ENCODE assay signal across 2 cellular contexts in the genomic region with DNA sequence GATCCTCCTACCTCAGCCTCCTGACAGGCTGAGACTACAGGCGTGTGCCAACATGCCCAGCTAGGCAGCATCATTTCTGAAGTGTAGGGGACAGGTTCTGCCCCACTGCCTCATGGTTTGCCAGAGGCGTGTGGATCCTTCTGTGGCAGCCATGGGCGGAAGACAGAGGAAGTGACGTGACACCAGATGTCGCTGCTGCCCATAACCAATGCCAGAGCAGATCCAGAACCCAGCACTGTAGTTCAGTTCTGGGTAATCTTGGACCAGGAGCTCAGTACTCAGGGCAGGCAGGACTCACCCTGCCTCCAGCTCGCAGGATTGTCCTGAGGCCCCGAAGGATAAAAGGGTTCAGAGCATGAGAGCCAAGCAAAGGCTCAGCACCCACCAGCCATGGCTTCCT.
TF ChIP-seq lines count a peak whose summit lies in the region.

No MANE protein-coding gene starts in this region.

TF ChIP-seq in H1, 55 proteins besides CTCF, POLR2A, EP300 and RAD21:
- TF ChIP-seq CTBP2 (IDR thresholded peaks at IDR 0.05; ENCODE audit: borderline replicate concordance, insufficient read depth, insufficient read length, low read length) (no peak), SAP30 (IDR thresholded peaks at IDR 0.05; ENCODE audit: insufficient read depth, insufficient replicate concordance, low read length) (no peak)
- TF ChIP-seq, protein P1, sequence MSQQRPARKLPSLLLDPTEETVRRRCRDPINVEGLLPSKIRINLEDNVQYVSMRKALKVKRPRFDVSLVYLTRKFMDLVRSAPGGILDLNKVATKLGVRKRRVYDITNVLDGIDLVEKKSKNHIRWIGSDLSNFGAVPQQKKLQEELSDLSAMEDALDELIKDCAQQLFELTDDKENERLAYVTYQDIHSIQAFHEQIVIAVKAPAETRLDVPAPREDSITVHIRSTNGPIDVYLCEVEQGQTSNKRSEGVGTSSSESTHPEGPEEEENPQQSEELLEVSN (IDR thresholded peaks at IDR 0.05) = no peak

TF ChIP-seq in HEK293T, 16 proteins besides CTCF, POLR2A, EP300 and RAD21:
- TF ChIP-seq TARDBP (IDR thresholded peaks at IDR 0.05) (no peak), NFRKB (IDR thresholded peaks at IDR 0.05) (no peak), ELF4 (IDR thresholded peaks at IDR 0.05) (no peak), CTBP1 (IDR thresholded peaks at IDR 0.05; ENCODE audit: borderline replicate concordance) (no peak), BHLHE40 (IDR thresholded peaks at IDR 0.05; ENCODE audit: borderline replicate concordance) (no peak), L3MBTL2 (conservative IDR thresholded peaks at IDR 0.05) (no peak), HDGF (IDR thresholded peaks at IDR 0.05; ENCODE audit: borderline replicate concordance) (no peak)
- TF ChIP-seq, protein P2, sequence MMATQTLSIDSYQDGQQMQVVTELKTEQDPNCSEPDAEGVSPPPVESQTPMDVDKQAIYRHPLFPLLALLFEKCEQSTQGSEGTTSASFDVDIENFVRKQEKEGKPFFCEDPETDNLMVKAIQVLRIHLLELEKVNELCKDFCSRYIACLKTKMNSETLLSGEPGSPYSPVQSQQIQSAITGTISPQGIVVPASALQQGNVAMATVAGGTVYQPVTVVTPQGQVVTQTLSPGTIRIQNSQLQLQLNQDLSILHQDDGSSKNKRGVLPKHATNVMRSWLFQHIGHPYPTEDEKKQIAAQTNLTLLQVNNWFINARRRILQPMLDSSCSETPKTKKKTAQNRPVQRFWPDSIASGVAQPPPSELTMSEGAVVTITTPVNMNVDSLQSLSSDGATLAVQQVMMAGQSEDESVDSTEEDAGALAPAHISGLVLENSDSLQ (IDR thresholded peaks at IDR 0.05) = no peak
